In genomic region chr20:60869626-60870025, GRCh38 we compare ENCODE assay signal across 14 cellular contexts.
DNase-seq lines count a peak whose midpoint lies in the region; ATAC-seq and TF ChIP-seq lines count a peak whose summit lies in the region.
"Had no signal": no experiment of that assay in that cellular context is flagged by ENCODE, and none has a peak within 500 bp of the region (broad histone marks: within the 10 kb centered on the region; RNA-seq: fewer than 3 reads in every experiment).

No MANE protein-coding gene starts in this region.

- H2AFZ ChIP-seq in neuronal stem cell (ENCODE audit: low read length) (no peak overlapping the region), PC-3 (ENCODE audit: low read length) (no peak overlapping the region)

- H3K18ac ChIP-seq in neuronal stem cell (ENCODE audit: low read length): no peak overlapping the region

- intact Hi-C loops in PC-3 (cut with micrococcal nuclease): no loop called here
- intact Hi-C loops in ovary (cut with DNase I): loop anchor here in 1 of 4 donors (10.0 kb wide), 1 partner anchor 1125 kb away; no protein-coding TSS in a partner anchor

- H2BK120ac ChIP-seq in neuronal stem cell (ENCODE audit: low read depth, low read length): no peak overlapping the region

- no peak overlapping the region for H2BK12ac ChIP-seq in neuronal stem cell (ENCODE audit: low read length)

- no peak overlapping the region for H3K27ac ChIP-seq in RWPE2 (ENCODE audit: poor library complexity, severe bottlenecking)
- no peak overlapping the region for H3K27ac ChIP-seq in neuronal stem cell (replicated peaks; ENCODE audit: low read length)
- H3K27ac ChIP-seq in PC-3 (ENCODE audit: low read length): no peak overlapping the region
- no peak overlapping the region for H3K27ac ChIP-seq in ovary

- no peak overlapping the region for H3K4me3 ChIP-seq in RWPE2 (ENCODE audit: severe bottlenecking)
- no peak overlapping the region for H3K4me3 ChIP-seq in neuronal stem cell (ENCODE audit: low read length in 2 of 2)
- H3K4me3 ChIP-seq in PC-3 (ENCODE audit: low read length): no peak overlapping the region
- H3K4me3 ChIP-seq in ovary: no peak overlapping the region

- H3K9ac ChIP-seq in neuronal stem cell (ENCODE audit: low read depth, low read length, poor library complexity) (no peak overlapping the region), PC-3 (ENCODE audit: low read length) (no peak overlapping the region)

- no peak overlapping the region for H3K14ac ChIP-seq in neuronal stem cell (ENCODE audit: low read length)

- DNase-seq in HT1080 (ENCODE audit: low read depth): peak; percentile 18
- no peak for DNase-seq in RWPE2 (ENCODE audit: low spot score)
- DNase-seq in neuronal stem cell (ENCODE audit: low spot score): no peak
- DNase-seq in effector CD8-positive, alpha-beta T cell (lab: John Stamatoyannopoulos, UW): no peak
- DNase-seq in endothelial cell (ENCODE audit: low spot score): no peak
- DNase-seq in PC-3: no peak
- DNase-seq in ovary: no peak
- DNase-seq: C1 segment of cervical spinal cord; CD4-positive, alpha-beta T cell; GDM1 had no signal

- H3K79me2 ChIP-seq in PC-3 (ENCODE audit: low read length): no peaks in the 10 kb centered on the region

- no peaks in the 10 kb centered on the region for H4K20me1 ChIP-seq in PC-3 (ENCODE audit: low read length)

- H3K36me3 ChIP-seq in RWPE2 (ENCODE audit: low read depth) (no peaks in the 10 kb centered on the region), neuronal stem cell (replicated peaks in 1 of 2; ENCODE audit: control insufficient read depth in 2 of 2, insufficient read depth in 2 of 2, low read length in 2 of 2) (no peaks in the 10 kb centered on the region), PC-3 (ENCODE audit: low read depth, low read length) (no peaks in the 10 kb centered on the region), ovary (no peaks in the 10 kb centered on the region)

- H3K4me2 ChIP-seq in neuronal stem cell (ENCODE audit: insufficient read depth, low read length, poor library complexity, severe bottlenecking): no peak overlapping the region
- no peak overlapping the region for H3K4me2 ChIP-seq in PC-3 (ENCODE audit: low read length)

- no peak overlapping the region for H2BK5ac ChIP-seq in neuronal stem cell (ENCODE audit: low read length)

- no CpG with 5 or more reads among the region's 9 CpGs for WGBS in neuronal stem cell (ENCODE audit: extremely low coverage in 2 of 2, insufficient read length in 2 of 2, insufficient replicate concordance in 1 of 2), 2 donors
- 78 to 88% (median 85%) methylated on average over 9 of the region's 9 CpGs for WGBS in ovary, 3 donors

- no peak for TF ChIP-seq EP300 in ovary (IDR thresholded peaks at IDR 0.05)

- no peak overlapping the region for H4K8ac ChIP-seq in neuronal stem cell (ENCODE audit: low read depth, low read length)

- H3K4ac ChIP-seq in neuronal stem cell (ENCODE audit: low read length): no peak overlapping the region

- no peaks in the 10 kb centered on the region for H3K27me3 Mint-ChIP-seq in endothelial cell (ENCODE audit: unreplicated experiment)
- H3K27me3 Mint-ChIP-seq: B cell; CD4-positive, alpha-beta T cell; IgD-negative memory B cell had no signal

- H3K9me3 ChIP-seq in RWPE2 (ENCODE audit: severe bottlenecking) (no peaks in the 10 kb centered on the region), neuronal stem cell (replicated peaks in 1 of 2; ENCODE audit: control insufficient read depth in 2 of 2, insufficient read depth in 1 of 2, low read depth in 1 of 2, low read length in 2 of 2) (no peaks in the 10 kb centered on the region), PC-3 (ENCODE audit: low read length) (0 out of 2 replicates have a peak, but pooled peaks cover 5% of the 10 kb centered on the region), ovary (no peaks in the 10 kb centered on the region)

- H3K4me1 Mint-ChIP-seq in endothelial cell (ENCODE audit: unreplicated experiment): no peaks in the 10 kb centered on the region
- H3K4me1 Mint-ChIP-seq: B cell had no signal

- H3K23ac ChIP-seq in neuronal stem cell (ENCODE audit: low read depth, low read length, poor library complexity): no peak overlapping the region

- H3K36me3 Mint-ChIP-seq in endothelial cell (ENCODE audit: low read depth, unreplicated experiment): no peaks in the 10 kb centered on the region
- H3K36me3 Mint-ChIP-seq: IgD-negative memory B cell had no signal

- no peak overlapping the region for H4K91ac ChIP-seq in neuronal stem cell (ENCODE audit: low read depth, low read length, poor library complexity)

- H2AK5ac ChIP-seq in neuronal stem cell (ENCODE audit: low read depth, low read length): peak overlapping the region; percentile 17

- no peak overlapping the region for H3K27ac Mint-ChIP-seq in endothelial cell (ENCODE audit: unreplicated experiment)
- H3K27ac Mint-ChIP-seq: B cell; CD4-positive, alpha-beta T cell; IgD-negative memory B cell had no signal

- no peak overlapping the region for H2BK15ac ChIP-seq in neuronal stem cell (ENCODE audit: low read length)

- no peaks in the 10 kb centered on the region for H3K9me2 ChIP-seq in PC-3 (replicated peaks; ENCODE audit: low read length)

- H3K9me3 Mint-ChIP-seq in endothelial cell (ENCODE audit: unreplicated experiment): no peaks in the 10 kb centered on the region
- H3K9me3 Mint-ChIP-seq: CD4-positive, alpha-beta T cell; IgD-negative memory B cell had no signal

- TF ChIP-seq POLR2A in ovary (IDR thresholded peaks at IDR 0.05): no peak

- H3F3A ChIP-seq in PC-3 (ENCODE audit: low read length, unreplicated experiment): no peaks in the 10 kb centered on the region

- POLR2A ChIA-PET in PC-3 (lab: Charles Lee; ENCODE audit: unreplicated experiment): no interaction called here

- H3K79me1 ChIP-seq in neuronal stem cell (ENCODE audit: low read depth, low read length): no peaks in the 10 kb centered on the region

- ATAC-seq in RWPE2 (ENCODE audit: low read depth): peak; percentile 65
- peak; percentile 47 for ATAC-seq in esophagus mucosa
- no peak for ATAC-seq in PC-3
- ATAC-seq: HCT116 had no signal

- peaks cover 74% of the 10 kb centered on the region for H3K27me3 ChIP-seq in RWPE2 (ENCODE audit: insufficient read depth, poor library complexity, severe bottlenecking)
- H3K27me3 ChIP-seq in neuronal stem cell (ENCODE audit: control insufficient read depth in 3 of 3, insufficient read depth in 3 of 3, low read depth in 1 of 3, low read length in 3 of 3): peaks cover 0 to 3% (median 0%) of the 10 kb centered on the region in 3 experiments
- H3K27me3 ChIP-seq in PC-3 (ENCODE audit: low read length): peaks cover 5% of the 10 kb centered on the region; the same call in 1 of the 2 replicates
- H3K27me3 ChIP-seq in ovary: no peaks in the 10 kb centered on the region

- TF ChIP-seq CTCF in RWPE2 (IDR thresholded peaks at IDR 0.05; ENCODE audit: poor library complexity, severe bottlenecking) (no peak), endothelial cell (IDR thresholded peaks at IDR 0.05; ENCODE audit: unreplicated experiment) (no peak), PC-3 (conservative IDR thresholded peaks at IDR 0.05; ENCODE audit: low read depth, low read length) (no peak), ovary (IDR thresholded peaks at IDR 0.05) (no peak)

- BruUV-seq in PC-3 (replicated peaks; lab: Mats Ljungman, UMichigan): no TSS peak

- CTCF ChIA-PET in PC-3 (lab: Charles Lee): no interaction called here

- H3K4me1 ChIP-seq in RWPE2 (ENCODE audit: insufficient read depth, poor library complexity, severe bottlenecking) (no peaks in the 10 kb centered on the region), neuronal stem cell (ENCODE audit: control insufficient read depth in 2 of 2, insufficient read depth in 1 of 2, low read depth in 1 of 2, low read length in 2 of 2) (peaks cover 0 to 6% of the 10 kb centered on the region in 2 donors), PC-3 (ENCODE audit: insufficient read depth, low read length) (no peaks in the 10 kb centered on the region), ovary (ENCODE audit: insufficient read depth) (no peaks in the 10 kb centered on the region)

- no peak overlapping the region for H3K4me3 Mint-ChIP-seq in endothelial cell (ENCODE audit: unreplicated experiment)
- H3K4me3 Mint-ChIP-seq: B cell; CD4-positive, alpha-beta T cell; IgD-negative memory B cell had no signal
